In the genomic region with DNA sequence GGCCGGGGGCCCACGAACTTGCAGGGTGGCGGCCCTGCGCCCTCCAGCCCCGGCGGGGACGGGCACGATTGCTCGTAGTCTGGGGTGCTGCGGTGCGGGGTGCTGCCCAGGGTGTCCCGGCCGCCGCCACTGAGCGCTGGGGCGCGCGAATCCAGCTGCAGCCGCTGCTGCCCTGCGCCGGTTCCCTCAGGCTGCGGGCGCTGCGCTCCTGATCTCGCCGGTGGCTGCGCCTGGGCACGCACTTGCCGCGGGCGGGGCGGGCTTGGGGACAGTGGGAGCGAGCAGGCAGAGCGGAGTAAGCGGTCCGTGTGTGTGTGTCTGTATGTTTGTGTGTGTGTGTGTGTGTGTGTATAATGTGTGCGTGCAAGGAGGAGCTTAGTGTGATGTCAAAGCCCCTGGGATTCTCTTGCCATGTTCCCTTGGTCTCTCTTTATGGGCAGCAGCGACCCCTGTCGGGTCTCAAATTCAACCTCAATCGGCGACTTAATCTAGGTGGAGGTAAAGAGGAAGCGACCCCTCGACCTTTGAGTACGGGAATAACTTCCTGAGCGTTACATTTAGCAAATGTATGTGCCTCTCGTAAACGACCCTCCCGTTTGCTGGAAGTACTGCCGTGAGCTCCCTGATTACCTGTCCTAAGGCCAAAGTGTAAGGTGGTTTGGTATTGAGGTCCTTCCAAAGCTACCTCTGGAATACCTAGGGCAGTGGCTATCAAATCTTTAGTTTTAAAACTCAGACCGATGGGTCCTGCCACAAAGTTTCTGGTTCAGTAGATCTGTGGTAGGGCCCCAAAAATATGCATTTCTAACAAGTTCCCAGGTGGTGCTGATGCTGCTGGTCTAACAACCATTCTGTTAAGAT, we compare ENCODE assay signal across 8 cellular contexts. TPM values are rescaled to one million over a fixed set of nuclear protein-coding genes. Genes with fewer than 3 reads are reported as not detected.
A peak's percentile ranks its signal among the peaks of the same experiment; 100 is the strongest.
DNase-seq lines count a peak whose midpoint lies in the region; ATAC-seq, FAIRE-seq and TF ChIP-seq lines count a peak whose summit lies in the region.

A gene (minus strand): TSS at position 324 of the 861 bp plus-strand sequence.

- TF ChIP-seq EP300 in GM12878 (IDR thresholded peaks at IDR 0.05; ENCODE audit: borderline replicate concordance in 1 of 2, control insufficient read depth in 1 of 2, low read depth in 2 of 2, low read length in 2 of 2), result no peak

- TF ChIP-seq POLR2A in Peyer's patch (IDR thresholded peaks at IDR 0.05), result no peak
- no peak for TF ChIP-seq POLR2A in GM12878 (IDR thresholded peaks at IDR 0.05; ENCODE audit: low read depth, low read length)

- no peak within 1 kb of the TSS for H3K27ac ChIP-seq in DOHH2 (ENCODE audit: low read depth, low read length)
- H3K27ac ChIP-seq in KOPT-K1 (ENCODE audit: low read depth, low read length, poor library complexity, severe bottlenecking), result peak within 1 kb of the TSS; percentile 52
- peak within 1 kb of the TSS in 3 of 4 donors; percentile 57 to 80 (median 59) for H3K27ac ChIP-seq in Peyer's patch
- no peak within 1 kb of the TSS for H3K27ac ChIP-seq in GM12878 (ENCODE audit: control insufficient read depth, insufficient read depth)
- H3K27ac ChIP-seq in hepatocyte, result peak within 1 kb of the TSS; percentile 73

- SMC1A ChIA-PET in GM12878 (lab: Charles Lee; ENCODE audit: uncharacterized antibody, unreplicated experiment), result interaction anchor here (0.6 kb wide), 1 partner anchor 1485 kb away, joined by 5 read pairs; no protein-coding TSS in a partner anchor

- H3K36me3 ChIP-seq in DOHH2 (ENCODE audit: control insufficient read depth, low read length) (no peaks in the 10 kb centered on the region), KOPT-K1 (ENCODE audit: insufficient read depth, low read length) (no peaks in the 10 kb centered on the region), Peyer's patch (no peaks in the 10 kb centered on the region), GM12878 (ENCODE audit: control insufficient read depth in 2 of 2, insufficient read depth in 2 of 2, low read length in 1 of 2) (no peaks in the 10 kb centered on the region), hepatocyte (replicated peaks; ENCODE audit: insufficient read depth, low read depth) (no peaks in the 10 kb centered on the region)

- peak; percentile 29 to 65 (median 53) for DNase-seq in Peyer's patch
- peak; percentile 9 for DNase-seq in GM12878 (ENCODE audit: low read depth, low spot score)
- peak; percentile 92 for DNase-seq in hepatocyte (ENCODE audit: low spot score)
- peak; percentile 88 for DNase-seq in posterior vena cava (ENCODE audit: low spot score)

- H3K9me3 ChIP-seq in DOHH2 (ENCODE audit: control insufficient read depth, insufficient read depth, low read length) (no peaks in the 10 kb centered on the region), KOPT-K1 (ENCODE audit: insufficient read depth, low read length, poor library complexity, severe bottlenecking) (no peaks in the 10 kb centered on the region), Peyer's patch (no peaks in the 10 kb centered on the region), GM12878 (replicated peaks; ENCODE audit: control insufficient read depth, insufficient read depth, low read length) (no peaks in the 10 kb centered on the region), hepatocyte (ENCODE audit: low read depth) (no peaks in the 10 kb centered on the region)

- peak; percentile 74 for FAIRE-seq in GM12878 (lab: Jason Lieb, UNC)

- H3K27me3 ChIP-seq in DOHH2 (ENCODE audit: control insufficient read depth, low read length) (peaks cover 8% of the 10 kb centered on the region), Peyer's patch (no peaks in the 10 kb centered on the region), GM12878 (replicated peaks in 1 of 2; ENCODE audit: control insufficient read depth in 2 of 2, insufficient read depth in 2 of 2, low read length in 1 of 2) (peaks cover 6 to 15% of the 10 kb centered on the region in 2 experiments), hepatocyte (peaks cover 55% of the 10 kb centered on the region)

- ATAC-seq in GM21723 (IDR thresholded peaks at IDR 0.05; ENCODE audit: unreplicated experiment) (peak; percentile 62), GM12878 (peak; percentile 81), GM18520 (IDR thresholded peaks at IDR 0.05; ENCODE audit: unreplicated experiment) (no peak)

- H3K4me2 ChIP-seq in DOHH2 (ENCODE audit: low read length) (peak within 1 kb of the TSS; percentile 50), GM12878 (ENCODE audit: control insufficient read depth, insufficient read depth) (no peak within 1 kb of the TSS; the same call in 1 of the 2 replicates), hepatocyte (peak within 1 kb of the TSS; percentile 94)

- RAD21 ChIA-PET in GM12878 (lab: Charles Lee; ENCODE audit: unreplicated experiment), result interaction anchor here (1.4 kb wide), 1 partner anchor 274 kb away, joined by 4 read pairs; no protein-coding TSS in a partner anchor

- H3K4me3 ChIP-seq in DOHH2 (ENCODE audit: low read length) (peak within 1 kb of the TSS; percentile 45), Peyer's patch (peak within 1 kb of the TSS; percentile 41 to 73 (median 57)), GM12878 (peak within 1 kb of the TSS; percentile 36; the same call in 1 of the 2 replicates), hepatocyte (peak within 1 kb of the TSS; percentile 89)

- H2AFZ ChIP-seq in GM12878 (ENCODE audit: control insufficient read depth, low read depth, low read length) (peak within 1 kb of the TSS; percentile 15), hepatocyte (peak within 1 kb of the TSS; percentile 86)

- in situ Hi-C loops in GM12878 (cut with MboI), result no loop called here

- peaks cover 6% of the 10 kb centered on the region; the same call in 1 of the 2 replicates for H3K4me1 ChIP-seq in DOHH2 (ENCODE audit: control insufficient read depth, low read length)
- no peaks in the 10 kb centered on the region for H3K4me1 ChIP-seq in Peyer's patch
- no peaks in the 10 kb centered on the region for H3K4me1 ChIP-seq in GM12878 (ENCODE audit: control insufficient read depth, insufficient read depth, low read length)
- no peaks in the 10 kb centered on the region for H3K4me1 ChIP-seq in hepatocyte (ENCODE audit: insufficient read depth)

- H3K79me2 ChIP-seq in DOHH2 (ENCODE audit: control insufficient read depth, low read length) (no peaks in the 10 kb centered on the region), GM12878 (ENCODE audit: control insufficient read depth, insufficient read depth, low read length) (no peaks in the 10 kb centered on the region), hepatocyte (peaks cover 30% of the 10 kb centered on the region)

- no peaks in the 10 kb centered on the region for H4K20me1 ChIP-seq in DOHH2 (ENCODE audit: control insufficient read depth, insufficient read depth, low read depth, low read length)
- no peaks in the 10 kb centered on the region for H4K20me1 ChIP-seq in GM12878 (ENCODE audit: control insufficient read depth, insufficient read depth)
- H4K20me1 ChIP-seq in hepatocyte (ENCODE audit: insufficient read depth, poor library complexity, severe bottlenecking), result peaks cover 20% of the 10 kb centered on the region

- TF ChIP-seq RAD21 in GM12878 (IDR thresholded peaks at IDR 0.05; ENCODE audit: insufficient read depth, low read depth, low read length), result peak; percentile 59

- H3K9me2 ChIP-seq in DOHH2 (replicated peaks; ENCODE audit: control insufficient read depth, low read length), result no peaks in the 10 kb centered on the region
- H3K9me2 ChIP-seq in hepatocyte (replicated peaks; ENCODE audit: insufficient read depth), result no peaks in the 10 kb centered on the region

- WGBS in GM12878 (ENCODE audit: insufficient coverage, insufficient replicate concordance, low lambda C conversion rate, missing lambda C conversion rate), result 3% methylated on average over 29 of the region's 50 CpGs
- WGBS in hepatocyte (ENCODE audit: low lambda C conversion rate, missing lambda C conversion rate), result 2% methylated on average over 35 of the region's 50 CpGs

- CTCF ChIA-PET in GM12878 (lab: Yijun Ruan, JAX), result interaction anchor here (0.5 to 1.7 kb wide), 4 partner anchors 105 to 275 kb away, joined by 3 to 5 read pairs (median 4); no protein-coding TSS in a partner anchor

- H3F3A ChIP-seq in DOHH2 (ENCODE audit: control insufficient read depth, insufficient read depth), result no peaks in the 10 kb centered on the region

- POLR2A ChIA-PET in GM12878 (lab: Charles Lee), result no interaction called here

- no peak within 1 kb of the TSS for H3K9ac ChIP-seq in GM12878 (ENCODE audit: control insufficient read depth, insufficient read depth, low read length)

- TF ChIP-seq CTCF in DOHH2 (IDR thresholded peaks at IDR 0.05; ENCODE audit: low read depth, low read length, poor library complexity, severe bottlenecking) (peak; percentile 47), Peyer's patch (IDR thresholded peaks at IDR 0.05) (peak in 5 of 6 experiments; percentile 9 to 36 (median 27)), GM12878 (IDR thresholded peaks at IDR 0.05 in 2 of 3, conservative IDR thresholded peaks at IDR 0.05 in 1 of 3; ENCODE audit: control insufficient read depth in 2 of 3, extremely low read depth in 1 of 3, insufficient read depth in 1 of 3, low read depth in 3 of 3, low read length in 3 of 3) (peak; percentile 36 to 59 (median 45); a peak in 4 of 6 replicates), hepatocyte (IDR thresholded peaks at IDR 0.05; ENCODE audit: poor library complexity) (peak; percentile 87)

- intact Hi-C loops in GM12878 (cut with micrococcal nuclease; ENCODE audit: unreplicated experiment) (loop anchor here (1.0 to 5.0 kb wide), 3 partner anchors 201 to 272 kb away; no protein-coding TSS in a partner anchor), posterior vena cava (cut with DNase I) (loop anchor here (2.0 to 5.0 kb wide), 2 partner anchors 273 to 276 kb away; no protein-coding TSS in a partner anchor)

- BruUV-seq in GM12878 (replicated peaks; lab: Mats Ljungman, UMichigan), result no TSS peak

RNA-seq across cellular contexts. Expression of the gene that starts here (rescaled TPM):
- total RNA-seq in Peyer's patch (1 to 10 TPM; 1.2 to 9.9 (median 2.5) TPM), GM12878 (2014; rRNA removed) (0.06 TPM in 1 of 2 replicates, not detected in the other), GM12878 (2014; rRNA removed; fragmentation: Illumina TruSeq; extraction: Trizol) (not detected in 2 replicates), GM12878 (2021) (0.03 TPM in 1 of 2 replicates, not detected in the other), hepatocyte (8.1 and 9.2 TPM in 2 replicates), posterior vena cava (10 to 100 TPM; 23.6 to 26.6 TPM)
- 1.9 and 2.0 TPM in 2 replicates for total RNA-seq in GM12878 (2013; cell fraction: nucleolus; rRNA removed)
- not detected for polyA plus RNA-seq in GM12878 (2011; ENCODE audit: low read depth)
- polyA plus RNA-seq in GM12878 (2011; rRNA removed) (2.0 and 2.3 TPM in 2 replicates), GM12878 (2014; fragmentation: Illumina TruSeq; extraction: Trizol) (0.01 TPM in 1 of 2 replicates, not detected in the other), GM12878 (2014; fragmentation: Nextera tagmentation; extraction: Ambion mirVana) (not detected), GM12878 (2014; rRNA removed) (0.01 TPM in 1 of 2 replicates, not detected in the other), GM12878 (2016; fragmentation: Nextera tagmentation; extraction: Ambion mirVana) (not detected), hepatocyte (2.4 and 4.2 TPM in 2 replicates)
- 1.6 and 2.6 TPM in 2 replicates for polyA plus RNA-seq in GM12878 (2011; cell fraction: cytosol; rRNA removed)
- polyA plus RNA-seq in GM12878 (2011; cell fraction: nucleus; rRNA removed), result 4.7 and 5.0 TPM in 2 replicates
- not detected in 2 replicates for polyA plus RNA-seq in GM12878 (2012)
- 4.5 and 8.6 TPM in 2 replicates for polyA minus RNA-seq in GM12878 (2011; rRNA and poly(A)+ RNA removed)
- polyA minus RNA-seq in GM12878 (2011; cell fraction: cytosol; rRNA and poly(A)+ RNA removed), result 1.1 and 1.5 TPM in 2 replicates
- 3.4 and 5.7 TPM in 2 replicates for polyA minus RNA-seq in GM12878 (2011; cell fraction: nucleus; rRNA and poly(A)+ RNA removed)

Comparison
In these comparisons a context has a peak if more than half of its experiments do, and no peak if none do; other contexts are left out.
1. H3K27ac ChIP-seq: peak in KOPT-K1 (single experiment), Peyer's patch (3 of 4) and hepatocyte (single experiment); none in DOHH2 (single experiment) and GM12878 (single experiment).
2. H3K4me3 ChIP-seq: peak in every context shown above with its lines; median percentile 89 in hepatocyte; 57 in Peyer's patch; 45 in DOHH2; 36 in GM12878.
3. CTCF ChIP-seq: peak in every context shown above with its lines; median percentile 87 in hepatocyte; 47 in DOHH2; 45 in GM12878; 27 in Peyer's patch.
4. DNase-seq: peak in every context shown above with its lines; median percentile 92 in hepatocyte; 88 in posterior vena cava; 53 in Peyer's patch; 9 in GM12878.